ENCODE assay signal across 9 cellular contexts in the genomic region with DNA sequence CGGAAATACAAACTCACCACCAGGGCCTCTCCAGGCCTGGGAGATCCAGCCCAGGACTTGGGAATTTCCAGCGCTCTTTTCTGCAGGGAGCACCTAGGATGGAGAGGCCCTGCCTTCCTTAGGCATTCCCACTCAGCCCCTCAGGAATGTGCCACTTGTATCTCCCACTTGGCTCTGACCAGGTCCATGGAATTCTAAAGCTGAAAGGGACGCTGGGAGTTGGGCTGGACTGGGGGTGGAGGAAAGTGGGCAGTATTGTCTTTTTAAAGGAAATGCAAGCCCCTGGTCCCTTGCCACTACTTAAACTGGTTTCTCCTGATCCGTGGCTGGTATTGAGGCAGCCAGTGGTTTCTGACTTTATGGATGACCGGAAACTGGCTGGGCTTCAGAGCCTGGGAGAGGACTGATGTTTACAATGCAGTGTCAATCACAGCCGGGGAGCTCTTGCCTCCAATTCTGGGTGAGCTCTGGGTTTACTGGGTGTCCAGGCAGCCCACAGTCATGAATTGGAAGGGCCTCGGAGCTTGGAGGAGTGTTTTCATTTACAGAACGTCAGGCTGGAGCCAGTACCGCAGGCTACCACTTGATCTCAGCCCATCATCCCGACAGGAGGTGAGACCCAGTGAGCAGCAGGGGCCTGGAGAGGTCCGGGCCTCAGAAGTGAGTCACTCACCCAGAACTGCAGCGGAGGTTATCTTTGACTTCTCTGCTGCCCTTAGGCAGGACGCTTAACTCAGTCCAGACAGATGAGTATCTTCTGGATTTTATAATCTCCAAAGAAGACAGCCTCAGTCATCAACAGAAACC. TPM values are rescaled to one million over a fixed set of nuclear protein-coding genes. Genes with fewer than 3 reads are reported as not detected.
DNase-seq lines count a peak whose midpoint lies in the region; ATAC-seq and TF ChIP-seq lines count a peak whose summit lies in the region.
"Had no signal": no experiment of that assay in that cellular context is flagged by ENCODE, and none has a peak within 500 bp of the region (broad histone marks: within the 10 kb centered on the region; RNA-seq: fewer than 3 reads in every experiment).

No MANE protein-coding gene starts in this region.

- BruUV-seq in Panc1 (replicated peaks; lab: Mats Ljungman, UMichigan), result no TSS peak

- no peaks in the 10 kb centered on the region for H3K27me3 ChIP-seq in Panc1 (ENCODE audit: control insufficient read depth, insufficient read depth, low read length)
- no peaks in the 10 kb centered on the region for H3K27me3 ChIP-seq in dorsolateral prefrontal cortex

- H3K27ac Mint-ChIP-seq in endothelial cell (ENCODE audit: unreplicated experiment) (peak overlapping the region; percentile 81), nephron progenitor cell (peak overlapping the region; percentile 66)

- POLR2A ChIA-PET in Panc1 (lab: Charles Lee), result no interaction called here

- intact Hi-C loops in Panc1 (cut with micrococcal nuclease; ENCODE audit: unreplicated experiment), result loop anchor here (5.0 kb wide), 2 partner anchors 36 to 216 kb away; no protein-coding TSS in a partner anchor
- intact Hi-C loops in dorsolateral prefrontal cortex (cut with DNase I), result loop anchor here in 1 of 2 donors (10.0 kb wide), 1 partner anchor 219 kb away; no protein-coding TSS in a partner anchor

- H3K4me3 Mint-ChIP-seq in endothelial cell (ENCODE audit: unreplicated experiment) (peak overlapping the region; percentile 76), nephron progenitor cell (peak overlapping the region; percentile 73)

- H3K27me3 Mint-ChIP-seq in endothelial cell (ENCODE audit: unreplicated experiment), result peaks cover 18% of the 10 kb centered on the region
- H3K27me3 Mint-ChIP-seq in nephron progenitor cell (ENCODE audit: low read depth, poor library complexity), result peaks cover 49% of the 10 kb centered on the region

- ATAC-seq in Panc1, result peak; percentile 44
- ATAC-seq in HG03439 (IDR thresholded peaks at IDR 0.05; ENCODE audit: unreplicated experiment), result no peak

- H3K4me1 Mint-ChIP-seq in endothelial cell (ENCODE audit: unreplicated experiment) (peaks cover 39% of the 10 kb centered on the region), nephron progenitor cell (peaks cover 41% of the 10 kb centered on the region)

- peaks cover 14% of the 10 kb centered on the region for H3K4me1 ChIP-seq in Panc1 (ENCODE audit: control insufficient read depth, insufficient read depth, low read length)

- peak overlapping the region; percentile 65 for H3K27ac ChIP-seq in Panc1 (ENCODE audit: low read length)
- H3K27ac ChIP-seq in dorsolateral prefrontal cortex, result peak overlapping the region in 6 of 59 donors; percentile 12 to 31 (median 25)

- H3K9me3 ChIP-seq in Panc1 (ENCODE audit: control insufficient read depth, insufficient read depth, low read depth, low read length), result no peaks in the 10 kb centered on the region

- peaks cover 11% of the 10 kb centered on the region for H3K36me3 Mint-ChIP-seq in endothelial cell (ENCODE audit: low read depth, unreplicated experiment)
- H3K36me3 Mint-ChIP-seq in nephron progenitor cell (ENCODE audit: low read depth), result peaks cover 3% of the 10 kb centered on the region

- no peaks in the 10 kb centered on the region for H3K9me3 Mint-ChIP-seq in endothelial cell (ENCODE audit: unreplicated experiment)
- H3K9me3 Mint-ChIP-seq in nephron progenitor cell, result no peaks in the 10 kb centered on the region

- CTCF ChIA-PET in Panc1 (lab: Charles Lee), result interaction anchor here (0.9 to 1.0 kb wide), 2 partner anchors 85 to 114 kb away, joined by 3 to 4 read pairs; a partner anchor contains a TSS

- 0 out of 4 replicates have a peak overlapping the region, but pooled peaks of 1 of the 2 experiments have one; percentile 17 for H3K4me3 ChIP-seq in Panc1 (ENCODE audit: low read depth in 2 of 2, low read length in 2 of 2)
- H3K4me3 ChIP-seq in dorsolateral prefrontal cortex, result peak overlapping the region in 2 of 59 donors; percentile 10 to 12

- DNase-seq in Daoy (ENCODE audit: low read depth) (peak; percentile 77), Panc1 (ENCODE audit: low read depth, low spot score) (no peak), endothelial cell (ENCODE audit: low spot score) (no peak), nephron progenitor cell (no peak), dorsolateral prefrontal cortex (no peak), NCI-H2029 treated with DMSO at 0.1 percent for 48 hours (lab: John Stamatoyannopoulos, UW) (no peak)
- no peak for DNase-seq in stimulated activated CD4-positive, alpha-beta T cell treated with anti-CD3 and anti-CD28 coated beads, Interleukin-4, amount 100 ng/mL, for 24 hours
- DNase-seq: occipital lobe had no signal

- TF ChIP-seq CTCF in Panc1 (IDR thresholded peaks at IDR 0.05) (no peak), endothelial cell (IDR thresholded peaks at IDR 0.05; ENCODE audit: unreplicated experiment) (no peak), nephron progenitor cell (IDR thresholded peaks at IDR 0.05) (no peak), dorsolateral prefrontal cortex (IDR thresholded peaks at IDR 0.05 in 54 of 56, conservative IDR thresholded peaks at IDR 0.05 in 2 of 56; ENCODE audit: low read depth in 1 of 56, partially characterized antibody in 56 of 56) (no peak)

- H3K36me3 ChIP-seq in Panc1 (ENCODE audit: control insufficient read depth, insufficient read depth, low read length), result no peaks in the 10 kb centered on the region

- in situ Hi-C loops in Panc1 (cut with HindIII; ENCODE audit: low pct_unique_long_range_greater_than_20kb, low sequenced_read_pairs), result no loop called here

RNA-seq across cellular contexts. Expression of a gene that starts 27.3 kb away (rescaled TPM):
- 41.6 and 72.6 TPM in 2 replicates for total RNA-seq in Daoy (2014; rRNA removed; shearing (Covaris generic))
- total RNA-seq in Panc1 (2021; ENCODE audit: unreplicated experiment) (103 TPM), endothelial cell (ENCODE audit: unreplicated experiment) (206 TPM), dorsolateral prefrontal cortex (100 to 1,000 TPM; 309 to 533 (median 426) TPM)
- 93.3 TPM for polyA plus RNA-seq in Panc1 (2012; ENCODE audit: insufficient read length)

RNA-seq across cellular contexts. Expression of a gene that starts 30.3 kb away (rescaled TPM):
- 51.2 and 61.3 TPM in 2 replicates for total RNA-seq in Daoy (2014; rRNA removed; shearing (Covaris generic))
- total RNA-seq in Panc1 (2021; ENCODE audit: unreplicated experiment) (112 TPM), endothelial cell (ENCODE audit: unreplicated experiment) (40.8 TPM), dorsolateral prefrontal cortex (10 to 100 TPM; 17.3 to 45.4 (median 25.2) TPM)
- 151 TPM for polyA plus RNA-seq in Panc1 (2012; ENCODE audit: insufficient read length)

RNA-seq across cellular contexts. Expression of a gene that starts 32.9 kb away (rescaled TPM):
- 93.8 and 111 TPM in 2 replicates for total RNA-seq in Daoy (2014; rRNA removed; shearing (Covaris generic))
- 95.0 TPM for total RNA-seq in Panc1 (2021; ENCODE audit: unreplicated experiment)
- polyA plus RNA-seq in Panc1 (2012; ENCODE audit: insufficient read length), result 104 TPM
- total RNA-seq in endothelial cell (ENCODE audit: unreplicated experiment), result 68.0 TPM
- 100 to 1,000 TPM in 1 of 120 experiments, 10 to 100 TPM in 119; 53.2 to 105 (median 70.3) TPM for total RNA-seq in dorsolateral prefrontal cortex

RNA-seq across cellular contexts. Expression of a gene that starts 53.9 kb away (rescaled TPM):
- total RNA-seq in Daoy (2014; rRNA removed; shearing (Covaris generic)), result not detected in 2 replicates
- total RNA-seq in Panc1 (2021; ENCODE audit: unreplicated experiment), result not detected
- polyA plus RNA-seq in Panc1 (2012; ENCODE audit: insufficient read length), result not detected
- total RNA-seq in endothelial cell (ENCODE audit: unreplicated experiment), result 13.8 TPM
- under 1 TPM in 2 of 120 experiments, not detected in 118; 0.44 to 0.46 TPM for total RNA-seq in dorsolateral prefrontal cortex
- total RNA-seq: occipital lobe had no signal

RNA-seq across cellular contexts. Expression of a gene that starts 54.2 kb away (rescaled TPM):
- total RNA-seq in Daoy (2014; rRNA removed; shearing (Covaris generic)), result 157 and 195 TPM in 2 replicates
- total RNA-seq in Panc1 (2021; ENCODE audit: unreplicated experiment), result 580 TPM
- 737 TPM for polyA plus RNA-seq in Panc1 (2012; ENCODE audit: insufficient read length)
- total RNA-seq in endothelial cell (ENCODE audit: unreplicated experiment), result 115 TPM
- total RNA-seq in dorsolateral prefrontal cortex, result 100 to 1,000 TPM in 1 of 120 experiments, 10 to 100 TPM in 119; 15.3 to 100 (median 42.1) TPM
